Comparison of ENCODE assay signal across 1 cellular context in the genomic region with DNA sequence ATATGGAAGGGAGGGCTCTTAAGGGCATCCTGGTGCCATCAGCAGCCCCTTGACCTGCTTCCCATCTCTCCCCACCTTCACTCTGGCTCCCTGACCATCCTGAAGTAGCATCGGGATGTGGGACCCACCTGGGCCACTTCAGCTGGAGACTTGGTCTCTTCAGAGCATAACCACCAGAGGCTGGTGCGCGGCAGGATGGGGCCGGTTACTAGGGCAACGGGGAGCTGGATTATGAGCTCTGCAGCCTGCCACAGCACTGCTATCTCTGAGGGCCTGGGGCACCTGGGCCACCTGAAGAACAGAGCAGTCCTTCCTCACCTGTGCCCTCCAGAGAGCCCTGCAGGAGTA.
TF ChIP-seq lines count a peak whose summit lies in the region.

No MANE protein-coding gene starts in this region.

TF ChIP-seq in HCT116, 20 proteins besides CTCF, POLR2A, EP300 and RAD21 (continued from another document):
- TF ChIP-seq, protein P1, sequence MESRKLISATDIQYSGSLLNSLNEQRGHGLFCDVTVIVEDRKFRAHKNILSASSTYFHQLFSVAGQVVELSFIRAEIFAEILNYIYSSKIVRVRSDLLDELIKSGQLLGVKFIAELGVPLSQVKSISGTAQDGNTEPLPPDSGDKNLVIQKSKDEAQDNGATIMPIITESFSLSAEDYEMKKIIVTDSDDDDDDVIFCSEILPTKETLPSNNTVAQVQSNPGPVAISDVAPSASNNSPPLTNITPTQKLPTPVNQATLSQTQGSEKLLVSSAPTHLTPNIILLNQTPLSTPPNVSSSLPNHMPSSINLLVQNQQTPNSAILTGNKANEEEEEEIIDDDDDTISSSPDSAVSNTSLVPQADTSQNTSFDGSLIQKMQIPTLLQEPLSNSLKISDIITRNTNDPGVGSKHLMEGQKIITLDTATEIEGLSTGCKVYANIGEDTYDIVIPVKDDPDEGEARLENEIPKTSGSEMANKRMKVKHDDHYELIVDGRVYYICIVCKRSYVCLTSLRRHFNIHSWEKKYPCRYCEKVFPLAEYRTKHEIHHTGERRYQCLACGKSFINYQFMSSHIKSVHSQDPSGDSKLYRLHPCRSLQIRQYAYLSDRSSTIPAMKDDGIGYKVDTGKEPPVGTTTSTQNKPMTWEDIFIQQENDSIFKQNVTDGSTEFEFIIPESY (IDR thresholded peaks at IDR 0.05; ENCODE audit: extremely low read depth, insufficient replicate concordance, low read length): no peak
- TF ChIP-seq SRF (IDR thresholded peaks at IDR 0.05; ENCODE audit: low read depth) (no peak), SP1 (IDR thresholded peaks at IDR 0.05; ENCODE audit: low read depth) (no peak), SIN3A (IDR thresholded peaks at IDR 0.05; ENCODE audit: low read depth) (no peak), EZH2phosphoT487 (IDR thresholded peaks at IDR 0.05; ENCODE audit: borderline replicate concordance) (no peak), ELF1 (IDR thresholded peaks at IDR 0.05; ENCODE audit: borderline replicate concordance, low read depth) (no peak), CBX3 (IDR thresholded peaks at IDR 0.05; ENCODE audit: low read depth) (no peak), EZH2 (IDR thresholded peaks at IDR 0.05) (no peak), ZFX (IDR thresholded peaks at IDR 0.05) (no peak), ZNF274 (IDR thresholded peaks at IDR 0.05; ENCODE audit: low read depth, low read length) (no peak), POLR2AphosphoS5 (IDR thresholded peaks at IDR 0.05; ENCODE audit: low read depth, low read length) (no peak)
- TF ChIP-seq, protein P2, sequence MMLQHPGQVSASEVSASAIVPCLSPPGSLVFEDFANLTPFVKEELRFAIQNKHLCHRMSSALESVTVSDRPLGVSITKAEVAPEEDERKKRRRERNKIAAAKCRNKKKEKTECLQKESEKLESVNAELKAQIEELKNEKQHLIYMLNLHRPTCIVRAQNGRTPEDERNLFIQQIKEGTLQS (IDR thresholded peaks at IDR 0.05): no peak
